ENCODE assay signal across 1 cellular context in the genomic region with DNA sequence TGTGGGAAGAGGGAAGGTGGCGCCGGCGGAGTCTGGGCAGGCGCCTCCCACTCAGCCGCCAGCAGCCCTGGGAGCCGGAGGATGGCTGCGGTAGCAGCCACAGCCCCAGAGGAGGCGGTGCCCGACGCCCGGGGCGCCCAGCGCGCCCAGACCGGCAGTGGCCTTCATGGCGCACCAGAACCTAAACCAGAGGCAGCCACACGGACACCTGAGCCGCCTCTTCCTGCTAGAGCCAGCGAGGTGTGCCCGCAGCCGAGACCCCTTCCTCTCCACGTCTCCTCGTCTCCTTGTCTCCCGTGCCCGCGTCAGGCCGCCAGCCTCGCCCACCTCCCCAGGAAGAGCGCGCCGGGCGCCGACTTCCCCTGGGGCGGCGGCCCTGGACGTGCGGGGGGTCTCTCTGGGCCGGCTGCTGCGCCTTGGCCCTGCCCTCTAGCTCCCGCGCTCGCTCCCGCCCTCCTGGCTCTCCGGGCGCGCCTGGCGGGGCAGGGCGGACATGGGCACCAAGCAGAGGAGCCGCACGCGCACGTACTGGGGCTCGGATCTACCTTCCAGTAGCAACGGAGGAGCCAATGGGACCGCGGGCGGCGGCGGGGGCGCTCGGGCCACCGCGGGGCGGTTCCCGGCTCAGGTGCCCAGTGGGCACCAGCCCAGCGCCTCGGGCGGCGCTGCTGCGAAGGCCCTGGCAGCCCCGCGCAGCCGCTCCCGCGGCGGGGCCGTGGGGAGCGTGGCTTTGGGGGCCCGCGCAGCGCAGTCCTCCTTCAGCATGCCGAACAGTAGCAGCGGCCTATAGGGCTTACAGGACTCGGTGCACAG.
TF ChIP-seq lines count a peak whose summit lies in the region.

No MANE protein-coding gene starts in this region.

TF ChIP-seq in A549, 52 proteins besides CTCF, POLR2A, EP300 and RAD21 (continued from another document):
- TF ChIP-seq, protein P1, sequence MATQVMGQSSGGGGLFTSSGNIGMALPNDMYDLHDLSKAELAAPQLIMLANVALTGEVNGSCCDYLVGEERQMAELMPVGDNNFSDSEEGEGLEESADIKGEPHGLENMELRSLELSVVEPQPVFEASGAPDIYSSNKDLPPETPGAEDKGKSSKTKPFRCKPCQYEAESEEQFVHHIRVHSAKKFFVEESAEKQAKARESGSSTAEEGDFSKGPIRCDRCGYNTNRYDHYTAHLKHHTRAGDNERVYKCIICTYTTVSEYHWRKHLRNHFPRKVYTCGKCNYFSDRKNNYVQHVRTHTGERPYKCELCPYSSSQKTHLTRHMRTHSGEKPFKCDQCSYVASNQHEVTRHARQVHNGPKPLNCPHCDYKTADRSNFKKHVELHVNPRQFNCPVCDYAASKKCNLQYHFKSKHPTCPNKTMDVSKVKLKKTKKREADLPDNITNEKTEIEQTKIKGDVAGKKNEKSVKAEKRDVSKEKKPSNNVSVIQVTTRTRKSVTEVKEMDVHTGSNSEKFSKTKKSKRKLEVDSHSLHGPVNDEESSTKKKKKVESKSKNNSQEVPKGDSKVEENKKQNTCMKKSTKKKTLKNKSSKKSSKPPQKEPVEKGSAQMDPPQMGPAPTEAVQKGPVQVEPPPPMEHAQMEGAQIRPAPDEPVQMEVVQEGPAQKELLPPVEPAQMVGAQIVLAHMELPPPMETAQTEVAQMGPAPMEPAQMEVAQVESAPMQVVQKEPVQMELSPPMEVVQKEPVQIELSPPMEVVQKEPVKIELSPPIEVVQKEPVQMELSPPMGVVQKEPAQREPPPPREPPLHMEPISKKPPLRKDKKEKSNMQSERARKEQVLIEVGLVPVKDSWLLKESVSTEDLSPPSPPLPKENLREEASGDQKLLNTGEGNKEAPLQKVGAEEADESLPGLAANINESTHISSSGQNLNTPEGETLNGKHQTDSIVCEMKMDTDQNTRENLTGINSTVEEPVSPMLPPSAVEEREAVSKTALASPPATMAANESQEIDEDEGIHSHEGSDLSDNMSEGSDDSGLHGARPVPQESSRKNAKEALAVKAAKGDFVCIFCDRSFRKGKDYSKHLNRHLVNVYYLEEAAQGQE (IDR thresholded peaks at IDR 0.05) = no peak
- TF ChIP-seq MAFK (IDR thresholded peaks at IDR 0.05; ENCODE audit: partially characterized antibody) (no peak), POLR2AphosphoS2 (conservative IDR thresholded peaks at IDR 0.05; ENCODE audit: low read length) (no peak), PHF8 (IDR thresholded peaks at IDR 0.05; ENCODE audit: borderline replicate concordance, low read depth) (no peak; the same call in 1 of the 2 replicates), EHF (CRISPR knock-in tag; IDR thresholded peaks at IDR 0.05) (no peak)
